ENCODE assay signal across 1 cellular context in genomic region chr1:91851130-91852010, GRCh38.
TF ChIP-seq lines count a peak whose summit lies in the region.

No MANE protein-coding gene starts in this region.

TF ChIP-seq in K562, 482 proteins besides CTCF, POLR2A, EP300 and RAD21:
- TF ChIP-seq ZBTB26 (CRISPR knock-in tag; IDR thresholded peaks at IDR 0.05) (no peak), L3MBTL2 (IDR thresholded peaks at IDR 0.05) (peak; percentile 63), CGGBP1 (CRISPR knock-in tag; IDR thresholded peaks at IDR 0.05) (no peak), HDGF (IDR thresholded peaks at IDR 0.05) (no peak), ZKSCAN8 (CRISPR knock-in tag; IDR thresholded peaks at IDR 0.05) (no peak), ARHGAP35 (IDR thresholded peaks at IDR 0.05; ENCODE audit: partially characterized antibody) (no peak), SMAD3 (CRISPR knock-in tag; conservative IDR thresholded peaks at IDR 0.05) (no peak), ZNF699 (CRISPR knock-in tag; IDR thresholded peaks at IDR 0.05; ENCODE audit: insufficient replicate concordance) (no peak), KAT7 (CRISPR knock-in tag; IDR thresholded peaks at IDR 0.05; ENCODE audit: borderline replicate concordance) (no peak), NFE2L1 (tag; IDR thresholded peaks at IDR 0.05; ENCODE audit: borderline replicate concordance, low read depth) (no peak), GABPB1 (CRISPR knock-in tag; IDR thresholded peaks at IDR 0.05) (no peak), BDP1 (IDR thresholded peaks at IDR 0.05; ENCODE audit: insufficient read depth, insufficient read length) (no peak), ZBTB5 (IDR thresholded peaks at IDR 0.05) (no peak), ARNT (IDR thresholded peaks at IDR 0.05) (no peak), GATAD2B (IDR thresholded peaks at IDR 0.05; ENCODE audit: borderline replicate concordance) (no peak), RBM34 (IDR thresholded peaks at IDR 0.05; ENCODE audit: borderline replicate concordance, insufficient read depth, low read length) (no peak), PRDM10 (IDR thresholded peaks at IDR 0.05; ENCODE audit: partially characterized antibody) (peak; percentile 28), SMARCE1 (IDR thresholded peaks at IDR 0.05) (no peak), ZNF561 (CRISPR knock-in tag; conservative IDR thresholded peaks at IDR 0.05) (no peak), MECOM (CRISPR knock-in tag; IDR thresholded peaks at IDR 0.05) (no peak), RUNX1 (IDR thresholded peaks at IDR 0.05; ENCODE audit: low read depth) (no peak), CHAMP1 (IDR thresholded peaks at IDR 0.05) (no peak), BCOR (IDR thresholded peaks at IDR 0.05) (no peak), SRSF9 (IDR thresholded peaks at IDR 0.05; ENCODE audit: borderline replicate concordance, low read depth, low read length) (no peak), CEBPG (CRISPR knock-in tag; IDR thresholded peaks at IDR 0.05) (no peak), CEBPG (tag; conservative IDR thresholded peaks at IDR 0.05 in 1 of 2, IDR thresholded peaks at IDR 0.05 in 1 of 2) (peak in 1 of 2 experiments; percentile 46; a peak in 1 of 4 replicates), ZNF212 (CRISPR knock-in tag; IDR thresholded peaks at IDR 0.05) (no peak), NFIC (IDR thresholded peaks at IDR 0.05) (peak; percentile 42), POLR2B (IDR thresholded peaks at IDR 0.05; ENCODE audit: low read depth, partially characterized antibody) (no peak), KDM1A (IDR thresholded peaks at IDR 0.05) (no peak), MXI1 (IDR thresholded peaks at IDR 0.05; ENCODE audit: low read depth, low read length) (no peak), HNRNPUL1 (IDR thresholded peaks at IDR 0.05; ENCODE audit: low read length) (no peak), CEBPB (tag; IDR thresholded peaks at IDR 0.05) (no peak), PATZ1 (CRISPR knock-in tag; IDR thresholded peaks at IDR 0.05; ENCODE audit: borderline replicate concordance) (no peak), BACH1 (tag; IDR thresholded peaks at IDR 0.05) (no peak), BMI1 (IDR thresholded peaks at IDR 0.05; ENCODE audit: low read length) (no peak)
TF ChIP-seq in K562: peak in this region for 4.
